Comparison of ENCODE assay signal across 22 cellular contexts in the genomic region with DNA sequence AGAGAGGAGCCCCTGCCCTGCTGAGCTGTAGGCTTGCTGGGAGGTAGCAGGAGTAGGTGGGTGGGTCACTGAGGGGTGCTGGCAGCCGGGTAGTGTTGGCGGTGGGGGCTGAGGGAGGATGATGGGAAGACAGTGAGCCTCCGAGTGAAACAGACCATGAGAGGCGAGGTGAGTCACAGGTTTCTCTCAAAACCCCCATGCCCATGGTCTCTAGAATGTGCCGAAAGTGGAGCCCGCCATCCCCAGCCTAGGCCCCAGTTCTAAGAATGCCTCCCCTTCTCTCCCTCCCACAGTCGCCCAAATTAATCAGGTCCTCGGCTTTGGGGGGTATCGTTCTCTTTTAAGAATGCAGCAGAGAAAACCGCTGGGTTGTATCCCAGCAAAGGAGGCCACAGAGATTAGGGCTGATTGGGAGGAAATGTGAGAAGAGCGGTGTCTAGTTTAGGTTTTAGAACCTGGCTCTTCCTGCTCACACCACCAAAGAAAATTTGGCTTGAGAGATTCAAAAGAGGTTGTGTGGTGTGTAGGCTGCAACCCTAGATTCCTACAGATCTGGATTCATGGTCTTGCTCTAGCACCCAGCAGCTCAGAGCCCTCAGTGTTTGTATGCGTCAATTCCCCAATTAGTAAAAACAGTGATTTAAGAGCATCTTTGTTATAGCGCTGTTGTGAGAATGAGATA. TPM values are rescaled to one million over a fixed set of nuclear protein-coding genes. Genes with fewer than 3 reads are reported as not detected.
DNase-seq lines count a peak whose midpoint lies in the region; ATAC-seq and TF ChIP-seq lines count a peak whose summit lies in the region.
"Had no signal": no experiment of that assay in that cellular context is flagged by ENCODE, and none has a peak within 500 bp of the region (broad histone marks: within the 10 kb centered on the region; RNA-seq: fewer than 3 reads in every experiment).

No MANE protein-coding gene starts in this region.

- WGBS in neuronal stem cell (ENCODE audit: extremely low coverage in 2 of 2, insufficient read length in 2 of 2, insufficient replicate concordance in 1 of 2), 2 donors, result no CpG with 5 or more reads among the region's 13 CpGs

- H3K14ac ChIP-seq in neuronal stem cell (ENCODE audit: low read length), result no peak overlapping the region

- TF ChIP-seq CTCF in CD8-positive, alpha-beta T cell (IDR thresholded peaks at IDR 0.05), result no peak
- TF ChIP-seq CTCF in GM13976 (IDR thresholded peaks at IDR 0.05; ENCODE audit: borderline replicate concordance, control extremely low read depth, extremely low read depth, insufficient read depth, missing control alignments), result no peak

- H2BK15ac ChIP-seq in neuronal stem cell (ENCODE audit: low read length), result no peak overlapping the region

- H4K91ac ChIP-seq in neuronal stem cell (ENCODE audit: low read depth, low read length, poor library complexity), result no peak overlapping the region

- no peak overlapping the region for H2BK12ac ChIP-seq in neuronal stem cell (ENCODE audit: low read length)

- H3K79me1 ChIP-seq in neuronal stem cell (ENCODE audit: low read depth, low read length), result no peaks in the 10 kb centered on the region

- H3K23ac ChIP-seq in neuronal stem cell (ENCODE audit: low read depth, low read length, poor library complexity), result no peak overlapping the region

- no peak overlapping the region for H4K8ac ChIP-seq in neuronal stem cell (ENCODE audit: low read depth, low read length)

- no peak overlapping the region for H2BK120ac ChIP-seq in neuronal stem cell (ENCODE audit: low read depth, low read length)

- peak in 1 of 7 experiments; percentile 28 for DNase-seq in CD8-positive, alpha-beta T cell
- DNase-seq in GM13976 (ENCODE audit: low spot score), result peak; percentile 32
- no peak for DNase-seq in activated CD4-positive, alpha-beta memory T cell treated with anti-CD3 and anti-CD28 coated beads, Interleukin-2, amount 10 ng/mL, durations not matched to agents 7 days and 5 days
- no peak for DNase-seq in neuronal stem cell (ENCODE audit: low spot score)
- no peak for DNase-seq in NCI-H1417 (lab: John Stamatoyannopoulos, UW)
- DNase-seq in superior temporal gyrus (ENCODE audit: extremely low spot score), result no peak
- DNase-seq in DMS114 treated with DMSO at 0.1 percent for 48 hours (lab: John Stamatoyannopoulos, UW; ENCODE audit: unreplicated experiment), result no peak
- DNase-seq: AML-193; dorsolateral prefrontal cortex; naive thymus-derived CD4-positive, alpha-beta T cell; NCI-H1092; NCI-H774 had no signal

- H3K36me3 ChIP-seq in CD8-positive, alpha-beta T cell (ENCODE audit: insufficient read depth, low read length), result no peaks in the 10 kb centered on the region
- H3K36me3 ChIP-seq in neuronal stem cell (replicated peaks in 1 of 2; ENCODE audit: control insufficient read depth in 2 of 2, insufficient read depth in 2 of 2, low read length in 2 of 2), result no peaks in the 10 kb centered on the region
- H3K36me3 ChIP-seq: breast epithelium, esophagus muscularis mucosa, thoracic aorta had no signal

- no peaks in the 10 kb centered on the region for H3K27me3 ChIP-seq in CD8-positive, alpha-beta T cell (ENCODE audit: insufficient read depth, low read length)
- H3K27me3 ChIP-seq in neuronal stem cell (ENCODE audit: control insufficient read depth in 3 of 3, insufficient read depth in 3 of 3, low read depth in 1 of 3, low read length in 3 of 3), result no peaks in the 10 kb centered on the region
- H3K27me3 ChIP-seq: breast epithelium, esophagus muscularis mucosa had no signal

- H3K4me1 Mint-ChIP-seq in CD8-positive, alpha-beta T cell (ENCODE audit: low read depth), result peaks cover 56% of the 10 kb centered on the region
- H3K4me1 Mint-ChIP-seq in activated CD4-positive, alpha-beta memory T cell treated with anti-CD3 and anti-CD28 coated beads, Interleukin-2, amount 10 ng/mL, durations not matched to agents 7 days and 5 days, result peaks cover 80% of the 10 kb centered on the region

- H3K27me3 Mint-ChIP-seq in CD8-positive, alpha-beta T cell (ENCODE audit: low read depth), result no peaks in the 10 kb centered on the region
- peaks cover 7% of the 10 kb centered on the region for H3K27me3 Mint-ChIP-seq in activated CD4-positive, alpha-beta memory T cell treated with anti-CD3 and anti-CD28 coated beads, Interleukin-2, amount 10 ng/mL, durations not matched to agents 7 days and 5 days

- no peak overlapping the region for H2AFZ ChIP-seq in neuronal stem cell (ENCODE audit: low read length)

- no peak overlapping the region for H3K4me3 Mint-ChIP-seq in CD8-positive, alpha-beta T cell
- H3K4me3 Mint-ChIP-seq in activated CD4-positive, alpha-beta memory T cell treated with anti-CD3 and anti-CD28 coated beads, Interleukin-2, amount 10 ng/mL, durations not matched to agents 7 days and 5 days, result no peak overlapping the region
- H3K4me3 Mint-ChIP-seq: naive thymus-derived CD4-positive, alpha-beta T cell had no signal

- intact Hi-C loops in CD8-positive, alpha-beta T cell (cut with DNase I, micrococcal nuclease), result no loop called here

- no peak overlapping the region for H3K27ac ChIP-seq in CD8-positive, alpha-beta T cell (ENCODE audit: low read depth, low read length)
- H3K27ac ChIP-seq in neuronal stem cell (replicated peaks; ENCODE audit: low read length), result no peak overlapping the region
- H3K27ac ChIP-seq: breast epithelium, dorsolateral prefrontal cortex, esophagus muscularis mucosa, HL-60, SK-N-MC, thoracic aorta had no signal

- peaks cover 30% of the 10 kb centered on the region for H3K4me1 ChIP-seq in CD8-positive, alpha-beta T cell (ENCODE audit: insufficient read depth, low read length)
- H3K4me1 ChIP-seq in neuronal stem cell (ENCODE audit: control insufficient read depth in 2 of 2, insufficient read depth in 1 of 2, low read depth in 1 of 2, low read length in 2 of 2), result peaks cover 3 to 13% of the 10 kb centered on the region in 2 donors

- in situ Hi-C loops in GM13976 (cut with MboI; ENCODE audit: low sequenced_read_pairs, unreplicated experiment), result no loop called here

- H3K36me3 Mint-ChIP-seq in CD8-positive, alpha-beta T cell, result no peaks in the 10 kb centered on the region
- peaks cover 14% of the 10 kb centered on the region for H3K36me3 Mint-ChIP-seq in activated CD4-positive, alpha-beta memory T cell treated with anti-CD3 and anti-CD28 coated beads, Interleukin-2, amount 10 ng/mL, durations not matched to agents 7 days and 5 days (ENCODE audit: low read depth)
- H3K36me3 Mint-ChIP-seq: activated naive CD4-positive, alpha-beta T cell treated with anti-CD3 and anti-CD28 coated beads, Interleukin-2, amount 50 U/mL, for 72 hours had no signal

- CTCF ChIA-PET in CD8-positive, alpha-beta T cell (lab: Charles Lee), result interaction anchor here (0.9 to 3.6 kb wide), 7 partner anchors 8 to 172 kb away, joined by 3 to 39 read pairs (median 10); no protein-coding TSS in a partner anchor
- CTCF ChIA-PET in activated CD4-positive, alpha-beta memory T cell treated with anti-CD3 and anti-CD28 coated beads, Interleukin-2, amount 10 ng/mL, durations not matched to agents 7 days and 5 days (lab: Charles Lee), result interaction anchor here (1.3 to 5.2 kb wide), 4 partner anchors 9 to 170 kb away, joined by 4 to 33 read pairs (median 7); no protein-coding TSS in a partner anchor

- no peaks in the 10 kb centered on the region for H3K9me3 Mint-ChIP-seq in CD8-positive, alpha-beta T cell
- no peaks in the 10 kb centered on the region for H3K9me3 Mint-ChIP-seq in activated CD4-positive, alpha-beta memory T cell treated with anti-CD3 and anti-CD28 coated beads, Interleukin-2, amount 10 ng/mL, durations not matched to agents 7 days and 5 days
- H3K9me3 Mint-ChIP-seq: activated naive CD4-positive, alpha-beta T cell treated with anti-CD3 and anti-CD28 coated beads, Interleukin-2, amount 50 U/mL, for 72 hours; naive thymus-derived CD4-positive, alpha-beta T cell had no signal

- no peak overlapping the region for H3K27ac Mint-ChIP-seq in CD8-positive, alpha-beta T cell
- peak overlapping the region; percentile 27 for H3K27ac Mint-ChIP-seq in activated CD4-positive, alpha-beta memory T cell treated with anti-CD3 and anti-CD28 coated beads, Interleukin-2, amount 10 ng/mL, durations not matched to agents 7 days and 5 days
- H3K27ac Mint-ChIP-seq: activated naive CD4-positive, alpha-beta T cell treated with anti-CD3 and anti-CD28 coated beads, Interleukin-2, amount 50 U/mL, for 72 hours had no signal

- H2AK5ac ChIP-seq in neuronal stem cell (ENCODE audit: low read depth, low read length), result no peak overlapping the region

- H3K9ac ChIP-seq in neuronal stem cell (ENCODE audit: low read depth, low read length, poor library complexity), result peak overlapping the region; percentile 33

- H3K9me3 ChIP-seq in CD8-positive, alpha-beta T cell (ENCODE audit: low read length), result no peaks in the 10 kb centered on the region
- no peaks in the 10 kb centered on the region for H3K9me3 ChIP-seq in neuronal stem cell (replicated peaks in 1 of 2; ENCODE audit: control insufficient read depth in 2 of 2, insufficient read depth in 1 of 2, low read depth in 1 of 2, low read length in 2 of 2)
- H3K9me3 ChIP-seq: breast epithelium, esophagus muscularis mucosa, thoracic aorta had no signal

- no peak overlapping the region for H3K4me3 ChIP-seq in CD8-positive, alpha-beta T cell (ENCODE audit: low read depth, low read length)
- H3K4me3 ChIP-seq in neuronal stem cell (ENCODE audit: low read length in 2 of 2), result no peak overlapping the region
- H3K4me3 ChIP-seq: breast epithelium, dorsolateral prefrontal cortex, esophagus muscularis mucosa, lung, SK-N-MC, thoracic aorta had no signal

- H3K4ac ChIP-seq in neuronal stem cell (ENCODE audit: low read length), result no peak overlapping the region

- POLR2A ChIA-PET in CD8-positive, alpha-beta T cell (lab: Charles Lee), result no interaction called here
- POLR2A ChIA-PET in activated CD4-positive, alpha-beta memory T cell treated with anti-CD3 and anti-CD28 coated beads, Interleukin-2, amount 10 ng/mL, durations not matched to agents 7 days and 5 days (lab: Charles Lee), result interaction anchor here (1.1 to 2.8 kb wide), 5 partner anchors 13 to 179 kb away, joined by 3 to 14 read pairs (median 4); partner anchors contain the start of gene FCMR

- ATAC-seq in CD8-positive, alpha-beta T cell, result peak; percentile 6
- ATAC-seq: activated naive CD4-positive, alpha-beta T cell treated with anti-CD3 and anti-CD28 coated beads, Interleukin-2, amount 50 U/mL, for 72 hours; naive thymus-derived CD4-positive, alpha-beta T cell; Panc1 had no signal

- H2BK5ac ChIP-seq in neuronal stem cell (ENCODE audit: low read length), result no peak overlapping the region

- H3K18ac ChIP-seq in neuronal stem cell (ENCODE audit: low read length), result peak overlapping the region; percentile 46

- no peak overlapping the region for H3K4me2 ChIP-seq in neuronal stem cell (ENCODE audit: insufficient read depth, low read length, poor library complexity, severe bottlenecking)

RNA-seq across cellular contexts. Expression of gene IL19, which starts 27.7 kb away (rescaled TPM):
- total RNA-seq in CD8-positive, alpha-beta T cell, result not detected
- not detected for total RNA-seq in activated CD4-positive, alpha-beta memory T cell treated with anti-CD3 and anti-CD28 coated beads, Interleukin-2, amount 10 ng/mL, durations not matched to agents 7 days and 5 days
- not detected for polyA plus RNA-seq in neuronal stem cell (2013, experiment 1 of 2)
- not detected for polyA plus RNA-seq in neuronal stem cell (2013, experiment 2 of 2)
- total RNA-seq: activated CD8-positive, alpha-beta memory T cell treated with anti-CD3 and anti-CD28 coated beads for 36 hours; activated naive CD4-positive, alpha-beta T cell treated with anti-CD3 and anti-CD28 coated beads, Interleukin-2, amount 50 U/mL, for 72 hours; breast epithelium; dorsolateral prefrontal cortex; esophagus muscularis mucosa; naive thymus-derived CD4-positive, alpha-beta T cell; posterior vena cava; thoracic aorta had no signal
- polyA plus RNA-seq: naive thymus-derived CD4-positive, alpha-beta T cell had no signal

RNA-seq across cellular contexts. Expression of gene IL10, which starts 29.5 kb away (rescaled TPM):
- total RNA-seq in CD8-positive, alpha-beta T cell, result 1 to 10 TPM in 1 of 2 experiments, under 1 TPM in 1; 0.78 to 1.0 TPM
- 1 to 10 TPM in 1 of 2 experiments, under 1 TPM in 1; 0.73 to 1.9 TPM for total RNA-seq in activated CD4-positive, alpha-beta memory T cell treated with anti-CD3 and anti-CD28 coated beads, Interleukin-2, amount 10 ng/mL, durations not matched to agents 7 days and 5 days
- polyA plus RNA-seq in neuronal stem cell (2013, experiment 1 of 2), result not detected
- polyA plus RNA-seq in neuronal stem cell (2013, experiment 2 of 2), result not detected
- polyA plus RNA-seq: naive thymus-derived CD4-positive, alpha-beta T cell had no signal

RNA-seq across cellular contexts. Expression of gene MAPKAPK2, which starts 58.1 kb away (rescaled TPM):
- 100 to 1,000 TPM; 218 to 225 TPM for total RNA-seq in CD8-positive, alpha-beta T cell
- 10 to 100 TPM; 89.1 to 95.2 TPM for total RNA-seq in activated CD4-positive, alpha-beta memory T cell treated with anti-CD3 and anti-CD28 coated beads, Interleukin-2, amount 10 ng/mL, durations not matched to agents 7 days and 5 days
- 54.3 TPM for polyA plus RNA-seq in neuronal stem cell (2013, experiment 1 of 2)
- 54.2 TPM for polyA plus RNA-seq in neuronal stem cell (2013, experiment 2 of 2)
